ENCODE assay signal across 21 cellular contexts in the genomic region with DNA sequence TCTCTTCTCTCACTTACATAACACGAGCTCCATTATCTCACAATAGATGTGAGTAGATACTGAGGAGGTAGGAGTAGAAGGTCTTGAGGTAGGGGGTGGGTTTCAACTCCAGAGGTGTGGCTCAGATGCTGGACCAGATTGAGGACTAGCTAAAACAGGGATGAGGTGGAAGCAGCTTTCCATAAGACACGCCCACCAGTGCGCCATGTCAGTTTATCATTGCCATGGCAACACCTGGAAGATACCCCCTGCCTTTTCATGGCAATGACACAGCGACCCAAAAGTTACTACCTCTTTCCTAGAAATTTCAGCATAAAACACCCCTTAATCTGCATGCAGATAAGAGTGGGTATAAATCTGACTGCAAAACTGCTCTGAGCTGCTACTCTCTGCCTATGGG.
"Had no signal": no experiment of that assay in that cellular context is flagged by ENCODE, and none has a peak within 500 bp of the region (broad histone marks: within the 10 kb centered on the region; RNA-seq: fewer than 3 reads in every experiment).

No MANE protein-coding gene starts in this region.

- H3K4me1 Mint-ChIP-seq: mesothelial cell of epicardium, naive B cell, nephron, neural progenitor cell had no signal

- H3K27ac ChIP-seq: dorsolateral prefrontal cortex, gastrocnemius medialis, neural progenitor cell, prostate gland, sigmoid colon, stomach, thyroid gland had no signal

- H3K9me3 Mint-ChIP-seq: nephron; neural progenitor cell; stimulated activated effector memory CD8-positive, alpha-beta T cell treated with anti-CD3 and anti-CD28 coated beads, Interleukin-12 subunit alpha, Interleukin-12 subunit beta, amount 100 ng/mL, for 72 hours had no signal

- H3K27ac Mint-ChIP-seq: mesothelial cell of epicardium; naive B cell; nephron; neural progenitor cell; stimulated activated effector memory CD8-positive, alpha-beta T cell treated with anti-CD3 and anti-CD28 coated beads, Interleukin-12 subunit alpha, Interleukin-12 subunit beta, amount 100 ng/mL, for 72 hours had no signal

- H3K9me3 ChIP-seq: gastrocnemius medialis, mucosa of descending colon, prostate gland, sigmoid colon, stomach, thyroid gland had no signal

- H3K4me3 ChIP-seq: dorsolateral prefrontal cortex, gastrocnemius medialis, mucosa of descending colon, neural progenitor cell, prostate gland, sigmoid colon, stomach, thyroid gland had no signal

- H3K27me3 ChIP-seq: neural progenitor cell, thyroid gland had no signal

- H3K4me1 ChIP-seq: gastrocnemius medialis, neural progenitor cell, prostate gland, sigmoid colon, stomach, thyroid gland had no signal

- H3K4me3 Mint-ChIP-seq: mesothelial cell of epicardium; naive B cell; nephron; neural progenitor cell; stimulated activated effector memory CD8-positive, alpha-beta T cell treated with anti-CD3 and anti-CD28 coated beads, Interleukin-12 subunit alpha, Interleukin-12 subunit beta, amount 100 ng/mL, for 72 hours had no signal

- ATAC-seq: esophagus mucosa, gastrocnemius medialis, mucosa of descending colon, right cardiac atrium had no signal

- H3K36me3 Mint-ChIP-seq: mesothelial cell of epicardium; naive B cell; neural progenitor cell; stimulated activated effector memory CD8-positive, alpha-beta T cell treated with anti-CD3 and anti-CD28 coated beads, Interleukin-12 subunit alpha, Interleukin-12 subunit beta, amount 100 ng/mL, for 72 hours had no signal

- H3K36me3 ChIP-seq: gastrocnemius medialis, neural progenitor cell, prostate gland, sigmoid colon, stomach, thyroid gland had no signal

- DNase-seq: dorsolateral prefrontal cortex; effector CD4-positive, alpha-beta T cell; foreskin fibroblast; gastrocnemius medialis; mesenchymal stem cell; mucosa of descending colon; naive B cell; right cardiac atrium; sigmoid colon; stimulated activated CD4-positive, alpha-beta T cell treated with anti-CD3 and anti-CD28 coated beads, Interleukin-2, amount 100 ng/mL, for 24 hours; stimulated activated CD4-positive, alpha-beta T cell treated with anti-CD3 and anti-CD28 coated beads, Interleukin-4, amount 100 ng/mL, for 24 hours; stimulated activated naive CD4-positive, alpha-beta T cell treated with Interleukin-2 at 50 U/mL for 16 hours; stomach; thyroid gland; trophoblast cell had no signal
